In the genomic region with DNA sequence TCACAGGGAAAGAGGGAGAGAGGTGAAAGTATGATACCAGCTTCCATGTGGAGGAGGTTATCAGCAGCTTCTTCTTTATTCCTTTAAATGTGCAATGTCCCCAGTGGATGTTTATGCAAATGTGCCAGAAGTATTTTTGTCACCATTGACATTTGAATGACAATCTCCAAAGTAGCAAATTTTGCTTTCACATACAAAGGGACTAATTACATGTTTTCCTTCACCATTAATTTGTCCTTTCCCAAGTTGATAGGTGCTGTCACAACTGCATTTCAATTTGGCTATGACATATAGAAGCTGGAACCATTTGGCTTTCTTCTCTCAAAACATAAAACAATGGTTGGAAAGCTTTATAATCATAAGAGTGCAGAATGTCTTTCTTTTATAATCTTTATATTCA, we compare ENCODE assay signal across 1 cellular context.
TF ChIP-seq lines count a peak whose summit lies in the region.

No MANE protein-coding gene starts in this region.

TF ChIP-seq in neural cell, 6 proteins besides CTCF, POLR2A, EP300 and RAD21:
- TF ChIP-seq, protein P1, sequence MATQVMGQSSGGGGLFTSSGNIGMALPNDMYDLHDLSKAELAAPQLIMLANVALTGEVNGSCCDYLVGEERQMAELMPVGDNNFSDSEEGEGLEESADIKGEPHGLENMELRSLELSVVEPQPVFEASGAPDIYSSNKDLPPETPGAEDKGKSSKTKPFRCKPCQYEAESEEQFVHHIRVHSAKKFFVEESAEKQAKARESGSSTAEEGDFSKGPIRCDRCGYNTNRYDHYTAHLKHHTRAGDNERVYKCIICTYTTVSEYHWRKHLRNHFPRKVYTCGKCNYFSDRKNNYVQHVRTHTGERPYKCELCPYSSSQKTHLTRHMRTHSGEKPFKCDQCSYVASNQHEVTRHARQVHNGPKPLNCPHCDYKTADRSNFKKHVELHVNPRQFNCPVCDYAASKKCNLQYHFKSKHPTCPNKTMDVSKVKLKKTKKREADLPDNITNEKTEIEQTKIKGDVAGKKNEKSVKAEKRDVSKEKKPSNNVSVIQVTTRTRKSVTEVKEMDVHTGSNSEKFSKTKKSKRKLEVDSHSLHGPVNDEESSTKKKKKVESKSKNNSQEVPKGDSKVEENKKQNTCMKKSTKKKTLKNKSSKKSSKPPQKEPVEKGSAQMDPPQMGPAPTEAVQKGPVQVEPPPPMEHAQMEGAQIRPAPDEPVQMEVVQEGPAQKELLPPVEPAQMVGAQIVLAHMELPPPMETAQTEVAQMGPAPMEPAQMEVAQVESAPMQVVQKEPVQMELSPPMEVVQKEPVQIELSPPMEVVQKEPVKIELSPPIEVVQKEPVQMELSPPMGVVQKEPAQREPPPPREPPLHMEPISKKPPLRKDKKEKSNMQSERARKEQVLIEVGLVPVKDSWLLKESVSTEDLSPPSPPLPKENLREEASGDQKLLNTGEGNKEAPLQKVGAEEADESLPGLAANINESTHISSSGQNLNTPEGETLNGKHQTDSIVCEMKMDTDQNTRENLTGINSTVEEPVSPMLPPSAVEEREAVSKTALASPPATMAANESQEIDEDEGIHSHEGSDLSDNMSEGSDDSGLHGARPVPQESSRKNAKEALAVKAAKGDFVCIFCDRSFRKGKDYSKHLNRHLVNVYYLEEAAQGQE (IDR thresholded peaks at IDR 0.05; ENCODE audit: borderline replicate concordance), result no peak
- TF ChIP-seq TAF1 (IDR thresholded peaks at IDR 0.05; ENCODE audit: low read depth) (no peak), MXI1 (conservative IDR thresholded peaks at IDR 0.05; ENCODE audit: poor library complexity, severe bottlenecking) (no peak), POLR2AphosphoS5 (IDR thresholded peaks at IDR 0.05) (peak; percentile 85)
TF ChIP-seq in neural cell: peak in this region for 1.
